8 cellular contexts compared by ENCODE assay signal in genomic region chrY:2954735-2955134, GRCh38. TPM values are rescaled to one million over a fixed set of nuclear protein-coding genes. Genes with fewer than 3 reads are reported as not detected.
"Had no signal": no experiment of that assay in that cellular context is flagged by ENCODE, and none has a peak within 500 bp of the region (broad histone marks: within the 10 kb centered on the region; RNA-seq: fewer than 3 reads in every experiment).

No MANE protein-coding gene starts in this region.

- H3K9me3 Mint-ChIP-seq: HFFc6, IgD-negative memory B cell had no signal

- H3K4me3 Mint-ChIP-seq: HFFc6, IgD-negative memory B cell had no signal

- H3K27ac Mint-ChIP-seq: HFFc6, IgD-negative memory B cell had no signal

- H3K4me1 Mint-ChIP-seq: IgD-negative memory B cell had no signal

- H3K27me3 Mint-ChIP-seq: IgD-negative memory B cell had no signal

- H3K4me1 ChIP-seq: HAP-1 had no signal

- H3K36me3 ChIP-seq: HAP-1 had no signal

- ATAC-seq: HCT116, HepG2 had no signal

- H3K4me3 ChIP-seq: HAP-1 had no signal

- DNase-seq: GOT3, H7, HFFc6 had no signal

- H3K27ac ChIP-seq: HL-60 had no signal

- H3K36me3 Mint-ChIP-seq: IgD-negative memory B cell had no signal

RNA-seq across cellular contexts. Expression of gene ZFY, which starts 19.6 kb away (rescaled TPM):
- total RNA-seq: H7 had no signal
- polyA plus RNA-seq: IgD-negative memory B cell had no signal
